ENCODE assay signal across 1 cellular context in the genomic region with DNA sequence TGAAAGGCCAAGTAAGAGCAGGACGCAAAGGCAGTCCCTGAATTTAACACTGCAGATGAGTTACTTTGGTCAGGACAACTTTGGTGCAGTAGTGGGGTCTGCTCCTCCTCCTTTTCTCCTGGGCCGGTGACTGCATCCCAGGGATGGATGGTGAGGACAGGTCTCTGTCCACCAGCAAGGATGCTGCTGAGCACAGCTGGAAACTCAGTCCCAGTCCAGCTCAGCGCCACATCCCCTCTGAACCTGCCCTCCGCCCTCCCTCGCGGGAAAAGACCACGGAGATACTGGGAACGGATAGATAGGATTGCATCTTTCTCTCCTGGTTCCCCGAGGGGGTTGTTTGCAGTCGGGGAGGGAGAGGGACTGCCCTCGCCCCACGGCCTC.
TF ChIP-seq lines count a peak whose summit lies in the region.

No MANE protein-coding gene starts in this region.

TF ChIP-seq in HCT116, 20 proteins besides CTCF, POLR2A, EP300 and RAD21:
- TF ChIP-seq SRF (IDR thresholded peaks at IDR 0.05; ENCODE audit: low read depth) (no peak), YY1 (IDR thresholded peaks at IDR 0.05; ENCODE audit: extremely low read depth, insufficient replicate concordance, low read depth, low read length) (no peak), FOSL1 (IDR thresholded peaks at IDR 0.05; ENCODE audit: low read depth) (no peak)
